Comparison of ENCODE assay signal across 1 cellular context in genomic region chr16:1073566-1074378, GRCh38.
TF ChIP-seq lines count a peak whose summit lies in the region.

No MANE protein-coding gene starts in this region.

TF ChIP-seq in HepG2, 621 proteins besides CTCF, POLR2A, EP300 and RAD21 (continued from another document and continues in another):
- TF ChIP-seq, protein P1, sequence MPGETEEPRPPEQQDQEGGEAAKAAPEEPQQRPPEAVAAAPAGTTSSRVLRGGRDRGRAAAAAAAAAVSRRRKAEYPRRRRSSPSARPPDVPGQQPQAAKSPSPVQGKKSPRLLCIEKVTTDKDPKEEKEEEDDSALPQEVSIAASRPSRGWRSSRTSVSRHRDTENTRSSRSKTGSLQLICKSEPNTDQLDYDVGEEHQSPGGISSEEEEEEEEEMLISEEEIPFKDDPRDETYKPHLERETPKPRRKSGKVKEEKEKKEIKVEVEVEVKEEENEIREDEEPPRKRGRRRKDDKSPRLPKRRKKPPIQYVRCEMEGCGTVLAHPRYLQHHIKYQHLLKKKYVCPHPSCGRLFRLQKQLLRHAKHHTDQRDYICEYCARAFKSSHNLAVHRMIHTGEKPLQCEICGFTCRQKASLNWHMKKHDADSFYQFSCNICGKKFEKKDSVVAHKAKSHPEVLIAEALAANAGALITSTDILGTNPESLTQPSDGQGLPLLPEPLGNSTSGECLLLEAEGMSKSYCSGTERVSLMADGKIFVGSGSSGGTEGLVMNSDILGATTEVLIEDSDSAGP (CRISPR knock-in tag; IDR thresholded peaks at IDR 0.05; ENCODE audit: borderline replicate concordance), result peak; percentile 20; the same call in 1 of the 2 replicates
- TF ChIP-seq, protein P2, sequence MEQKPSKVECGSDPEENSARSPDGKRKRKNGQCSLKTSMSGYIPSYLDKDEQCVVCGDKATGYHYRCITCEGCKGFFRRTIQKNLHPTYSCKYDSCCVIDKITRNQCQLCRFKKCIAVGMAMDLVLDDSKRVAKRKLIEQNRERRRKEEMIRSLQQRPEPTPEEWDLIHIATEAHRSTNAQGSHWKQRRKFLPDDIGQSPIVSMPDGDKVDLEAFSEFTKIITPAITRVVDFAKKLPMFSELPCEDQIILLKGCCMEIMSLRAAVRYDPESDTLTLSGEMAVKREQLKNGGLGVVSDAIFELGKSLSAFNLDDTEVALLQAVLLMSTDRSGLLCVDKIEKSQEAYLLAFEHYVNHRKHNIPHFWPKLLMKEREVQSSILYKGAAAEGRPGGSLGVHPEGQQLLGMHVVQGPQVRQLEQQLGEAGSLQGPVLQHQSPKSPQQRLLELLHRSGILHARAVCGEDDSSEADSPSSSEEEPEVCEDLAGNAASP (CRISPR knock-in tag; IDR thresholded peaks at IDR 0.05; ENCODE audit: borderline replicate concordance), result no peak
- no peak for TF ChIP-seq ZNF17 (CRISPR knock-in tag; IDR thresholded peaks at IDR 0.05)
- TF ChIP-seq IKZF4 (CRISPR knock-in tag; IDR thresholded peaks at IDR 0.05; ENCODE audit: borderline replicate concordance, low read depth, not compliant biosample characterization), result no peak
- TF ChIP-seq NFE2L2 (IDR thresholded peaks at IDR 0.05; ENCODE audit: low read length), result no peak
- no peak for TF ChIP-seq NCOA2 (CRISPR knock-in tag; IDR thresholded peaks at IDR 0.05)
- TF ChIP-seq ZNF44 (CRISPR knock-in tag; IDR thresholded peaks at IDR 0.05), result no peak
- TF ChIP-seq ZHX1 (CRISPR knock-in tag; IDR thresholded peaks at IDR 0.05; ENCODE audit: low read depth), result no peak
- peak; percentile 57 for TF ChIP-seq ZNF687 (CRISPR knock-in tag; IDR thresholded peaks at IDR 0.05)
- TF ChIP-seq TRAFD1 (CRISPR knock-in tag; IDR thresholded peaks at IDR 0.05; ENCODE audit: borderline replicate concordance), result no peak
- no peak for TF ChIP-seq ISX (CRISPR knock-in tag; conservative IDR thresholded peaks at IDR 0.05)
- TF ChIP-seq SP4 (CRISPR knock-in tag; IDR thresholded peaks at IDR 0.05), result 0 out of 2 replicates have a peak, but pooled peaks have one; percentile 13
- TF ChIP-seq KMT2B (CRISPR knock-in tag; IDR thresholded peaks at IDR 0.05), result no peak
- TF ChIP-seq ZNF564 (CRISPR knock-in tag; IDR thresholded peaks at IDR 0.05), result 0 out of 2 replicates have a peak, but pooled peaks have one; percentile 27
- TF ChIP-seq HDAC2 (CRISPR knock-in tag; IDR thresholded peaks at IDR 0.05), result no peak
- TF ChIP-seq GABPB1 (CRISPR knock-in tag; IDR thresholded peaks at IDR 0.05), result peak; percentile 22; the same call in 1 of the 2 replicates
- 0 out of 2 replicates have a peak, but pooled peaks have one; percentile 11 for TF ChIP-seq FOXO1 (CRISPR knock-in tag; IDR thresholded peaks at IDR 0.05)
- 0 out of 2 replicates have a peak, but pooled peaks have one; percentile 23 for TF ChIP-seq ZNF710 (CRISPR knock-in tag; IDR thresholded peaks at IDR 0.05; ENCODE audit: borderline replicate concordance)
- peak; percentile 56 for TF ChIP-seq ZFX (CRISPR knock-in tag; IDR thresholded peaks at IDR 0.05; ENCODE audit: low read depth)
- TF ChIP-seq MIER3 (CRISPR knock-in tag; IDR thresholded peaks at IDR 0.05; ENCODE audit: borderline replicate concordance), result 0 out of 2 replicates have a peak, but pooled peaks have one; percentile 22
- no peak for TF ChIP-seq FIP1L1 (IDR thresholded peaks at IDR 0.05; ENCODE audit: borderline replicate concordance, insufficient read depth, low read depth, low read length)
- TF ChIP-seq ZNF513 (CRISPR knock-in tag; conservative IDR thresholded peaks at IDR 0.05), result 0 out of 2 replicates have a peak, but pooled peaks have one; percentile 53
- TF ChIP-seq NFKB2 (CRISPR knock-in tag; IDR thresholded peaks at IDR 0.05; ENCODE audit: borderline replicate concordance), result no peak
- TF ChIP-seq SMC3 (IDR thresholded peaks at IDR 0.05; ENCODE audit: low read length), result peak; percentile 33; the same call in 1 of the 2 replicates
- TF ChIP-seq, protein P3, sequence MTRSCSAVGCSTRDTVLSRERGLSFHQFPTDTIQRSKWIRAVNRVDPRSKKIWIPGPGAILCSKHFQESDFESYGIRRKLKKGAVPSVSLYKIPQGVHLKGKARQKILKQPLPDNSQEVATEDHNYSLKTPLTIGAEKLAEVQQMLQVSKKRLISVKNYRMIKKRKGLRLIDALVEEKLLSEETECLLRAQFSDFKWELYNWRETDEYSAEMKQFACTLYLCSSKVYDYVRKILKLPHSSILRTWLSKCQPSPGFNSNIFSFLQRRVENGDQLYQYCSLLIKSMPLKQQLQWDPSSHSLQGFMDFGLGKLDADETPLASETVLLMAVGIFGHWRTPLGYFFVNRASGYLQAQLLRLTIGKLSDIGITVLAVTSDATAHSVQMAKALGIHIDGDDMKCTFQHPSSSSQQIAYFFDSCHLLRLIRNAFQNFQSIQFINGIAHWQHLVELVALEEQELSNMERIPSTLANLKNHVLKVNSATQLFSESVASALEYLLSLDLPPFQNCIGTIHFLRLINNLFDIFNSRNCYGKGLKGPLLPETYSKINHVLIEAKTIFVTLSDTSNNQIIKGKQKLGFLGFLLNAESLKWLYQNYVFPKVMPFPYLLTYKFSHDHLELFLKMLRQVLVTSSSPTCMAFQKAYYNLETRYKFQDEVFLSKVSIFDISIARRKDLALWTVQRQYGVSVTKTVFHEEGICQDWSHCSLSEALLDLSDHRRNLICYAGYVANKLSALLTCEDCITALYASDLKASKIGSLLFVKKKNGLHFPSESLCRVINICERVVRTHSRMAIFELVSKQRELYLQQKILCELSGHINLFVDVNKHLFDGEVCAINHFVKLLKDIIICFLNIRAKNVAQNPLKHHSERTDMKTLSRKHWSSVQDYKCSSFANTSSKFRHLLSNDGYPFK (CRISPR knock-in tag; IDR thresholded peaks at IDR 0.05; ENCODE audit: borderline replicate concordance), result peak; percentile 28; the same call in 1 of the 2 replicates
- 0 out of 2 replicates have a peak, but pooled peaks have one; percentile 13 for TF ChIP-seq SALL1 (CRISPR knock-in tag; IDR thresholded peaks at IDR 0.05)
- no peak for TF ChIP-seq MYNN (CRISPR knock-in tag; IDR thresholded peaks at IDR 0.05; ENCODE audit: low read depth)
- no peak for TF ChIP-seq ZBTB14 (CRISPR knock-in tag; IDR thresholded peaks at IDR 0.05)
- no peak for TF ChIP-seq ESRRA (CRISPR knock-in tag; IDR thresholded peaks at IDR 0.05; ENCODE audit: low read depth)
- TF ChIP-seq ASH2L (IDR thresholded peaks at IDR 0.05; ENCODE audit: insufficient read length, low read depth, low read length), result no peak
- TF ChIP-seq PHB2 (IDR thresholded peaks at IDR 0.05; ENCODE audit: partially characterized antibody), result no peak
- TF ChIP-seq ZMAT3 (CRISPR knock-in tag; conservative IDR thresholded peaks at IDR 0.05), result no peak
- TF ChIP-seq ZFY (CRISPR knock-in tag; IDR thresholded peaks at IDR 0.05), result 0 out of 2 replicates have a peak, but pooled peaks have one; percentile 33
- no peak for TF ChIP-seq HOXA5 (CRISPR knock-in tag; IDR thresholded peaks at IDR 0.05)
- 0 out of 2 replicates have a peak, but pooled peaks have one; percentile 16 for TF ChIP-seq ZNF563 (CRISPR knock-in tag; IDR thresholded peaks at IDR 0.05)
- 0 out of 2 replicates have a peak, but pooled peaks have one; percentile 28 for TF ChIP-seq ZNF777 (CRISPR knock-in tag; IDR thresholded peaks at IDR 0.05)
- TF ChIP-seq ARNTL (CRISPR knock-in tag; IDR thresholded peaks at IDR 0.05), result peak; percentile 29; the same call in 1 of the 2 replicates
